Comparison of ENCODE assay signal across 8 cellular contexts in the genomic region with DNA sequence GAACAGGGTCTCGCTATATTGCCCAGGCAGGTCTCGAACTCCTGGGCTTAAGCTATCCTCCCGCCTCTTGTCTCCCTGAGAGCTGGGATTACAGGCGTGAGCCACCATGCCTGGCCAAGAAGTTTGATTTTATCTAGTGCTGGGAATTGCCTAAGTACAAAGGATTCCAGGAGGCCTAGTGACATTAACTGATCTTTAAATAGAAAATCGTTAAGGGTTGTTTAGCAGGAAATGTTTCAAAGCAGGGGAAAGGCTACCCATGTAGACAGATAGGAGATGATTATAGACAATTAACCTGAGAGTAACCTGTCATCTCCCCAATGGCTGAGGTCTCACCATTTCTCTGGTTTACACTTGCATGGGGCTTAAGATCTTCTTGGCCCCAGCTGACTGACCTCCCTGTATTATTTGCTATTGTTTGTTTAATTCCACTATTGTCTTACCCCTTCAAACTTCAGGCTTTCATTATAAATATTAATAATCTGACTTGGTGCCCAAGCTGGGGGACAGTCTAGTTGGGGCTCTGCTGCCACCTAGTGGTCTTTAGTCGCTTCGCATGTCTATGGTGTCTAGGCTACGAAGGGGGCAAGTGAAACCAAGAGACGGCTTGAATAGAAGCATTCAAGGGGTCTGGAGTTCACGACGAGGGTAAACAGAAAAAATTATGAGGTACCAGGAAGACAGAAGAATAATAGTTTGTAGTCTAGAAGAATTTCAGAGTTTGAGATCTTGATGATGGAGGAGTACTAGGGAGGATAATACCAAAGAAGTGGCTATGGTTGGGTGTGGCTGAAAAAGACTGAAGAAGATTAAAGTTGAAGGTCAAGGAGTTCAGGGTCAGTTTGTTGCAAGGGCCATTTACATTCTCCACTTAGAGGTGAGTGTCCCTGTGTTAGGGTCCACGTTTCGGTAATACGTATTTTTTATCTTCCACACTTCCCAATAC. TPM values are rescaled to one million over a fixed set of nuclear protein-coding genes. Genes with fewer than 3 reads are reported as not detected.
DNase-seq lines count a peak whose midpoint lies in the region; ATAC-seq, FAIRE-seq and TF ChIP-seq lines count a peak whose summit lies in the region.

No MANE protein-coding gene starts in this region.

- H3K4me3 Mint-ChIP-seq in T-helper 2 cell treated with Interferon-gamma antibody and Interleukin-4, amounts not matched to agents 5 μg/mL and 100 μg/mL, for 36 hours = peak overlapping the region; percentile 71
- no peak overlapping the region for H3K4me3 Mint-ChIP-seq in astrocyte (ENCODE audit: unreplicated experiment)

- H2AFZ ChIP-seq in DND-41 (ENCODE audit: low read depth, low read length) (0 out of 2 replicates have a peak overlapping the region, but pooled peaks have one; percentile 15), astrocyte (ENCODE audit: low read depth, low read length) (no peak overlapping the region)

- H3K4me3 ChIP-seq in DND-41 (ENCODE audit: low read depth in 1 of 2, low read length in 2 of 2) (no peak overlapping the region), astrocyte (ENCODE audit: insufficient read depth, low read depth, low read length) (peak overlapping the region; percentile 18), small intestine (ENCODE audit: low read depth in 1 of 2, low read length in 2 of 2) (no peak overlapping the region)

- H3K36me3 ChIP-seq in DND-41 (ENCODE audit: insufficient read depth, low read length) (no peaks in the 10 kb centered on the region), astrocyte (ENCODE audit: insufficient read depth, low read length) (no peaks in the 10 kb centered on the region), small intestine (ENCODE audit: control insufficient read depth in 2 of 2, insufficient read depth in 2 of 2, low read length in 2 of 2) (no peaks in the 10 kb centered on the region)

- H3K27ac ChIP-seq in DND-41 (ENCODE audit: low read length) (no peak overlapping the region), astrocyte (ENCODE audit: low read depth, low read length) (no peak overlapping the region), small intestine (ENCODE audit: low read depth in 1 of 2, low read length in 1 of 2) (peak overlapping the region in 1 of 2 donors; percentile 55)

- H3K9ac ChIP-seq in DND-41 (ENCODE audit: low read depth, low read length) (no peak overlapping the region), astrocyte (ENCODE audit: low read length) (no peak overlapping the region)

- TF ChIP-seq CTCF in DND-41 (IDR thresholded peaks at IDR 0.05; ENCODE audit: borderline replicate concordance, extremely low read depth, low read length, poor library complexity, severe bottlenecking) (peak; percentile 93), astrocyte (IDR thresholded peaks at IDR 0.05; ENCODE audit: insufficient read depth, low read depth, low read length) (peak; percentile 94)

- H3K4me2 ChIP-seq in DND-41 (ENCODE audit: insufficient read depth, low read length) = peak overlapping the region; percentile 48; the same call in 1 of the 2 replicates
- peak overlapping the region; percentile 76 for H3K4me2 ChIP-seq in astrocyte (ENCODE audit: low read length)

- H3K27me3 Mint-ChIP-seq in T-helper 2 cell treated with Interferon-gamma antibody and Interleukin-4, amounts not matched to agents 5 μg/mL and 100 μg/mL, for 36 hours (ENCODE audit: low read depth) = peaks cover 40% of the 10 kb centered on the region
- H3K27me3 Mint-ChIP-seq in astrocyte (ENCODE audit: low read depth, unreplicated experiment) = peaks cover 8% of the 10 kb centered on the region

- H3K27me3 ChIP-seq in DND-41 (ENCODE audit: insufficient read depth, low read length, poor library complexity) = peaks cover 4% of the 10 kb centered on the region
- no peaks in the 10 kb centered on the region for H3K27me3 ChIP-seq in astrocyte (ENCODE audit: insufficient read depth, low read length)
- peaks cover 0 to 2% of the 10 kb centered on the region in 2 donors for H3K27me3 ChIP-seq in small intestine (ENCODE audit: control insufficient read depth in 2 of 2, insufficient read depth in 2 of 2, low read length in 2 of 2)

- peaks cover 19% of the 10 kb centered on the region for H3K4me1 ChIP-seq in DND-41 (ENCODE audit: insufficient read depth, low read length)
- H3K4me1 ChIP-seq in astrocyte (ENCODE audit: insufficient read depth, low read length) = no peaks in the 10 kb centered on the region
- no peaks in the 10 kb centered on the region for H3K4me1 ChIP-seq in small intestine (ENCODE audit: control insufficient read depth in 2 of 2, insufficient read depth in 1 of 2, low read depth in 1 of 2, low read length in 1 of 2)

- H3K9me3 Mint-ChIP-seq in T-helper 2 cell treated with Interferon-gamma antibody and Interleukin-4, amounts not matched to agents 5 μg/mL and 100 μg/mL, for 36 hours = no peaks in the 10 kb centered on the region
- peaks cover under 1% of the 10 kb centered on the region for H3K9me3 Mint-ChIP-seq in astrocyte (ENCODE audit: unreplicated experiment)

- no peaks in the 10 kb centered on the region for H4K20me1 ChIP-seq in DND-41 (ENCODE audit: insufficient read depth, low read length)
- no peaks in the 10 kb centered on the region for H4K20me1 ChIP-seq in astrocyte (ENCODE audit: insufficient read depth, low read length)

- H3K79me2 ChIP-seq in DND-41 (ENCODE audit: insufficient read depth, low read length) = no peaks in the 10 kb centered on the region
- H3K79me2 ChIP-seq in astrocyte (ENCODE audit: insufficient read depth, low read length) = no peaks in the 10 kb centered on the region

- 19 to 29% (median 24%) methylated on average over 14 of the region's 14 CpGs for WGBS in small intestine, 3 donors

- H3K4me1 Mint-ChIP-seq in T-helper 2 cell treated with Interferon-gamma antibody and Interleukin-4, amounts not matched to agents 5 μg/mL and 100 μg/mL, for 36 hours (ENCODE audit: low read depth) = peaks cover 4% of the 10 kb centered on the region
- peaks cover 4% of the 10 kb centered on the region for H3K4me1 Mint-ChIP-seq in astrocyte (ENCODE audit: low read depth, unreplicated experiment)

- H3K27ac Mint-ChIP-seq in T-helper 2 cell treated with Interferon-gamma antibody and Interleukin-4, amounts not matched to agents 5 μg/mL and 100 μg/mL, for 36 hours = no peak overlapping the region
- H3K27ac Mint-ChIP-seq in astrocyte (ENCODE audit: unreplicated experiment) = no peak overlapping the region

- DNase-seq in DND-41 (peak; percentile 64), MV-4-11 (lab: John Stamatoyannopoulos, UW) (peak; percentile 28), astrocyte (ENCODE audit: low read depth) (peak; percentile 11), hypothalamus (lab: John Stamatoyannopoulos, UW) (peak in 38 of 51 donors; percentile 3 to 79 (median 34)), small intestine (peak; percentile 74), NCI-H128 (lab: John Stamatoyannopoulos, UW; ENCODE audit: unreplicated experiment) (no peak)
- DNase-seq in T-helper 2 cell treated with Interferon-gamma antibody and Interleukin-4, amounts not matched to agents 5 μg/mL and 100 μg/mL, for 36 hours (ENCODE audit: low spot score) = peak; percentile 33

- ATAC-seq in DND-41 (ENCODE audit: insufficient read depth, low read depth) = peak; percentile 95
- ATAC-seq in GM21786 (IDR thresholded peaks at IDR 0.05; ENCODE audit: unreplicated experiment) = peak; percentile 90

- H3K9me3 ChIP-seq in DND-41 (ENCODE audit: insufficient read depth, low read length, severe bottlenecking) = no peaks in the 10 kb centered on the region
- no peaks in the 10 kb centered on the region for H3K9me3 ChIP-seq in astrocyte (ENCODE audit: insufficient read depth, low read depth, low read length)
- no peaks in the 10 kb centered on the region for H3K9me3 ChIP-seq in small intestine (ENCODE audit: control insufficient read depth, low read depth)

- no peak for FAIRE-seq in astrocyte (lab: Jason Lieb, UNC)
- FAIRE-seq in small intestine (lab: Jason Lieb, UNC) = no peak

- H3K36me3 Mint-ChIP-seq in T-helper 2 cell treated with Interferon-gamma antibody and Interleukin-4, amounts not matched to agents 5 μg/mL and 100 μg/mL, for 36 hours (ENCODE audit: low read depth) = no peaks in the 10 kb centered on the region
- no peaks in the 10 kb centered on the region for H3K36me3 Mint-ChIP-seq in astrocyte (ENCODE audit: low read depth, unreplicated experiment)

RNA-seq across cellular contexts. Expression of a gene that starts 40.4 kb away (rescaled TPM):
- total RNA-seq in astrocyte = 37.3 and 37.4 TPM in 2 replicates
- polyA plus RNA-seq in small intestine = 10 to 100 TPM; 10.4 to 15.4 (median 13.6) TPM

RNA-seq across cellular contexts. Expression of a gene that starts 57.3 kb away (rescaled TPM):
- not detected in 2 replicates for total RNA-seq in astrocyte
- under 1 TPM in 1 of 3 donors, not detected in 2; 0.49 TPM for polyA plus RNA-seq in small intestine
